Comparison of ENCODE assay signal across 36 cellular contexts in genomic region chr12:130372936-130373335, GRCh38. TPM values are rescaled to one million over a fixed set of nuclear protein-coding genes. Genes with fewer than 3 reads are reported as not detected.
"Had no signal": no experiment of that assay in that cellular context is flagged by ENCODE, and none has a peak within 500 bp of the region (broad histone marks: within the 10 kb centered on the region; RNA-seq: fewer than 3 reads in every experiment).

No MANE protein-coding gene starts in this region.

- H3K4me1 ChIP-seq: SJCRH30 had no signal

- ATAC-seq: Panc1, Right ventricle myocardium inferior, SK-N-SH treated with all-trans-retinoic acid at 6 μM for 48 hours, T-cell had no signal

- H3K4me3 ChIP-seq: MG63, PC-9, SJCRH30, SK-N-MC had no signal

- H3K9me3 ChIP-seq: MG63, SJCRH30 had no signal

- H3K36me3 ChIP-seq: MG63, SJCRH30 had no signal

- DNase-seq: Kasumi-1, KG1, MG63, NCI-H1048, NCI-H1092 treated with DMSO at 0.1 percent for 48 hours, NCI-H1417, NCI-H1436, NCI-H146, NCI-H1694, NCI-H187, NCI-H1930, NCI-H2029 treated with DMSO at 0.1 percent for 48 hours, NCI-H2081 treated with DMSO at 0.1 percent for 48 hours, NCI-H2107, NCI-H2171 treated with DMSO at 0.1 percent for 48 hours, NCI-H2227 treated with DMSO at 0.1 percent for 48 hours, NCI-H345, NCI-H446, NCI-H510A treated with DMSO at 0.1 percent for 48 hours, NCI-H524 treated with DMSO at 0.1 percent for 48 hours, NCI-H526 treated with DMSO at 0.1 percent for 48 hours, NCI-H774, PC-9, SHP77, SIG-M5, SJCRH30, T-cell had no signal

- H3K27ac ChIP-seq: PC-9, RWPE1, SJCRH30, SK-N-MC had no signal

- H3K27me3 ChIP-seq: SJCRH30 had no signal

RNA-seq across cellular contexts. Expression of gene PIWIL1, which starts 35.2 kb away (rescaled TPM):
- total RNA-seq: M059J, OCI-LY7, PC-9, Right ventricle myocardium inferior, RPMI7951, SJCRH30, SK-MEL-5, T-cell had no signal
